23 cellular contexts compared by ENCODE assay signal in genomic region chr9:70947519-70947918, GRCh38.
DNase-seq lines count a peak whose midpoint lies in the region; ATAC-seq, FAIRE-seq and TF ChIP-seq lines count a peak whose summit lies in the region.
"Had no signal": no experiment of that assay in that cellular context is flagged by ENCODE, and none has a peak within 500 bp of the region (broad histone marks: within the 10 kb centered on the region; RNA-seq: fewer than 3 reads in every experiment).

No MANE protein-coding gene starts in this region.

- H3K27ac Mint-ChIP-seq in MCF 10A (ENCODE audit: low read depth, unreplicated experiment) (peak overlapping the region; percentile 71), type B pancreatic cell (no peak overlapping the region)
- no peak overlapping the region for H3K27ac Mint-ChIP-seq in activated T-cell treated with anti-CD3 and anti-CD28 coated beads, Interleukin-2, amount 50 U/mL, for 72 hours
- H3K27ac Mint-ChIP-seq: CD4-positive, CD25-positive, alpha-beta regulatory T cell had no signal

- no CpG with 5 or more reads among the region's 2 CpGs for WGBS in mesendoderm (ENCODE audit: extremely low coverage, insufficient coverage, low lambda C conversion rate)

- no peak overlapping the region for H4K5ac ChIP-seq in mesendoderm (ENCODE audit: low read length)

- no peak overlapping the region for H3K23ac ChIP-seq in mesendoderm (ENCODE audit: low read length)

- H3K36me3 ChIP-seq in breast epithelium (no peaks in the 10 kb centered on the region), keratinocyte (ENCODE audit: control insufficient read depth in 2 of 2, extremely low read depth in 1 of 2, insufficient read depth in 2 of 2, low read length in 2 of 2) (no peaks in the 10 kb centered on the region), mesendoderm (ENCODE audit: control insufficient read depth, insufficient read depth, low read length) (no peaks in the 10 kb centered on the region)
- H3K36me3 ChIP-seq: BE2C had no signal

- H2BK5ac ChIP-seq in mesendoderm (ENCODE audit: low read length): no peak overlapping the region

- no peak for TF ChIP-seq CTCF in MCF 10A (IDR thresholded peaks at IDR 0.05; ENCODE audit: unreplicated experiment)
- TF ChIP-seq CTCF in breast epithelium (IDR thresholded peaks at IDR 0.05): no peak
- TF ChIP-seq CTCF in keratinocyte (optimal IDR thresholded peaks at IDR 0.05 in 1 of 3, IDR thresholded peaks at IDR 0.05 in 1 of 3, conservative IDR thresholded peaks at IDR 0.05 in 1 of 3; ENCODE audit: extremely low read depth in 1 of 3, insufficient read depth in 2 of 3, low read length in 3 of 3): no peak
- no peak for TF ChIP-seq CTCF in type B pancreatic cell (conservative IDR thresholded peaks at IDR 0.05)

- H3K36me3 Mint-ChIP-seq in MCF 10A (ENCODE audit: insufficient read depth, unreplicated experiment): no peaks in the 10 kb centered on the region
- H3K36me3 Mint-ChIP-seq in type B pancreatic cell: no peaks in the 10 kb centered on the region
- H3K36me3 Mint-ChIP-seq in activated T-cell treated with anti-CD3 and anti-CD28 coated beads, Interleukin-2, amount 50 U/mL, for 72 hours (ENCODE audit: insufficient read depth in 2 of 2): no peaks in the 10 kb centered on the region
- H3K36me3 Mint-ChIP-seq: CD4-positive, CD25-positive, alpha-beta regulatory T cell had no signal

- H3K9ac ChIP-seq in keratinocyte (ENCODE audit: control insufficient read depth, extremely low read depth, insufficient read depth, low read length) (no peak overlapping the region), mesendoderm (ENCODE audit: low read length) (no peak overlapping the region)

- H3K4me3 Mint-ChIP-seq in MCF 10A (ENCODE audit: unreplicated experiment) (peak overlapping the region; percentile 13), type B pancreatic cell (peak overlapping the region; percentile 1)
- H3K4me3 Mint-ChIP-seq in activated T-cell treated with anti-CD3 and anti-CD28 coated beads, Interleukin-2, amount 50 U/mL, for 72 hours: no peak overlapping the region
- H3K4me3 Mint-ChIP-seq: CD4-positive, CD25-positive, alpha-beta regulatory T cell had no signal

- no peaks in the 10 kb centered on the region for H3K79me1 ChIP-seq in mesendoderm (ENCODE audit: low read length)

- CTCF ChIA-PET in MCF 10A (lab: Yijun Ruan, JAX): interaction anchor here (0.6 to 1.2 kb wide), 4 partner anchors 22 to 307 kb away, joined by 3 to 6 read pairs (median 4); no protein-coding TSS in a partner anchor

- POLR2A ChIA-PET in MCF 10A (lab: Yijun Ruan, JAX): interaction anchor here (0.6 kb wide), 2 partner anchors 9 to 100 kb away, joined by 3 read pairs; no protein-coding TSS in a partner anchor

- H4K8ac ChIP-seq in mesendoderm (ENCODE audit: low read depth, low read length): no peak overlapping the region

- no peak for ATAC-seq in activated T-cell treated with anti-CD3 and anti-CD28 coated beads, Interleukin-2, amount 50 U/mL, for 72 hours (replicated peaks in 1 of 2)
- ATAC-seq in GM21528 (IDR thresholded peaks at IDR 0.05; ENCODE audit: low FRiP score, unreplicated experiment): no peak
- ATAC-seq: GM12878, K562 had no signal

- H3K27me3 Mint-ChIP-seq in MCF 10A (ENCODE audit: insufficient read depth, unreplicated experiment) (peaks cover 34% of the 10 kb centered on the region), type B pancreatic cell (no peaks in the 10 kb centered on the region)
- H3K27me3 Mint-ChIP-seq in activated T-cell treated with anti-CD3 and anti-CD28 coated beads, Interleukin-2, amount 50 U/mL, for 72 hours (ENCODE audit: low read depth): no peaks in the 10 kb centered on the region
- H3K27me3 Mint-ChIP-seq: CD4-positive, CD25-positive, alpha-beta regulatory T cell had no signal

- H2AFZ ChIP-seq in keratinocyte (ENCODE audit: control insufficient read depth, low read length): peak overlapping the region; percentile 1
- H2AFZ ChIP-seq: PC-9 had no signal

- H3K4me1 ChIP-seq in breast epithelium (no peaks in the 10 kb centered on the region), keratinocyte (ENCODE audit: control insufficient read depth, extremely low read depth, insufficient read depth, low read length) (peaks cover 14% of the 10 kb centered on the region), mesendoderm (ENCODE audit: control insufficient read depth, low read depth, low read length) (no peaks in the 10 kb centered on the region)
- H3K4me1 ChIP-seq: BE2C, Caco-2 had no signal

- no TSS peak for BruUV-seq in MCF 10A (replicated peaks; lab: Mats Ljungman, UMichigan)

- dilution Hi-C loops in keratinocyte (cut with MboI; ENCODE audit: extremely low pct_ligation_motif_present, low sequenced_read_pairs): no loop called here

- H3K27me3 ChIP-seq in breast epithelium (no peaks in the 10 kb centered on the region), keratinocyte (ENCODE audit: control insufficient read depth, extremely low read depth, insufficient read depth, low read length) (no peaks in the 10 kb centered on the region), mesendoderm (ENCODE audit: insufficient read depth, low read length, poor library complexity) (no peaks in the 10 kb centered on the region)
- H3K27me3 ChIP-seq: BE2C had no signal

- H2BK120ac ChIP-seq in mesendoderm (ENCODE audit: low read depth, low read length): no peak overlapping the region

- H3K79me2 ChIP-seq in keratinocyte (ENCODE audit: control insufficient read depth, insufficient read depth, low read length): no peaks in the 10 kb centered on the region
- no peaks in the 10 kb centered on the region for H3K79me2 ChIP-seq in mesendoderm (ENCODE audit: control insufficient read depth, insufficient read depth, low read length)

- H3K9me3 ChIP-seq in breast epithelium: no peaks in the 10 kb centered on the region
- H3K9me3 ChIP-seq in keratinocyte (ENCODE audit: control insufficient read depth, low read depth, low read length): no peaks in the 10 kb centered on the region
- H3K9me3 ChIP-seq: BE2C, Caco-2 had no signal

- TF ChIP-seq POLR2A in breast epithelium (IDR thresholded peaks at IDR 0.05): no peak

- H3K4me3 ChIP-seq in breast epithelium (no peak overlapping the region), keratinocyte (ENCODE audit: control insufficient read depth in 2 of 3, extremely low read depth in 1 of 3, insufficient read depth in 2 of 3, low read depth in 1 of 3, low read length in 3 of 3) (peak overlapping the region in 1 of 3 experiments; percentile 38), mesendoderm (ENCODE audit: low read length) (no peak overlapping the region)
- H3K4me3 ChIP-seq: GM12878, K562, PC-9 had no signal

- H3K56ac ChIP-seq in mesendoderm (ENCODE audit: low read length): no peak overlapping the region

- FAIRE-seq in keratinocyte (lab: Jason Lieb, UNC): no peak
- FAIRE-seq: GM12878, K562 had no signal

- H3K9me3 Mint-ChIP-seq in MCF 10A (ENCODE audit: unreplicated experiment) (no peaks in the 10 kb centered on the region), type B pancreatic cell (no peaks in the 10 kb centered on the region)
- H3K9me3 Mint-ChIP-seq in activated T-cell treated with anti-CD3 and anti-CD28 coated beads, Interleukin-2, amount 50 U/mL, for 72 hours: no peaks in the 10 kb centered on the region

- H2AK5ac ChIP-seq in mesendoderm (ENCODE audit: low read length): no peak overlapping the region

- H3K4ac ChIP-seq in mesendoderm (ENCODE audit: low read depth, low read length): no peak overlapping the region

- H3K27ac ChIP-seq in breast epithelium (peak overlapping the region in 1 of 2 donors; percentile 33), keratinocyte (ENCODE audit: control insufficient read depth, insufficient read depth, low read length) (no peak overlapping the region), mesendoderm (ENCODE audit: low read depth, low read length) (no peak overlapping the region)
- H3K27ac ChIP-seq: PC-9, RWPE1 had no signal

- DNase-seq in MCF 10A (ENCODE audit: unreplicated experiment) (no peak), breast epithelium (ENCODE audit: low spot score in 2 of 2) (no peak), OCI-M1 (lab: John Stamatoyannopoulos, UW) (peak; percentile 50), keratinocyte (ENCODE audit: low read depth, low spot score) (no peak), type B pancreatic cell (ENCODE audit: extremely low spot score, unreplicated experiment) (no peak), mesendoderm (no peak)
- no peak for DNase-seq in activated T-cell treated with anti-CD3 and anti-CD28 coated beads, Interleukin-2, amount 50 U/mL, for 72 hours
- DNase-seq: BE2C; Caco-2; CD4-positive, CD25-positive, alpha-beta regulatory T cell; DMS153; HCEC 1CT; NCI-H1105 treated with DMSO at 0.1 percent for 48 hours; NCI-H1694; NCI-H2081 treated with DMSO at 0.1 percent for 48 hours; NCI-H510A; NCI-H774; PC-9; SIG-M5 had no signal

- peaks cover 7% of the 10 kb centered on the region for H3K4me1 Mint-ChIP-seq in MCF 10A (ENCODE audit: insufficient read depth, unreplicated experiment)
- peaks cover 4% of the 10 kb centered on the region for H3K4me1 Mint-ChIP-seq in type B pancreatic cell (ENCODE audit: unreplicated experiment)
- no peaks in the 10 kb centered on the region for H3K4me1 Mint-ChIP-seq in activated T-cell treated with anti-CD3 and anti-CD28 coated beads, Interleukin-2, amount 50 U/mL, for 72 hours (ENCODE audit: low read depth)
- H3K4me1 Mint-ChIP-seq: CD4-positive, CD25-positive, alpha-beta regulatory T cell had no signal

- H2BK15ac ChIP-seq in mesendoderm (replicated peaks; ENCODE audit: low read depth): no peak overlapping the region

- H4K20me1 ChIP-seq in keratinocyte (ENCODE audit: control insufficient read depth, extremely low read depth, insufficient read depth, low read length): no peaks in the 10 kb centered on the region

- H3K18ac ChIP-seq in mesendoderm (ENCODE audit: low read length): no peak overlapping the region

- intact Hi-C loops in MCF 10A (cut with micrococcal nuclease) (no loop called here), breast epithelium (cut with DNase I; ENCODE audit: low total_unique reads) (no loop called here)

- H3K4me2 ChIP-seq in keratinocyte (ENCODE audit: control insufficient read depth, extremely low read depth, insufficient read depth, low read depth, low read length): peak overlapping the region; percentile 41
- H3K4me2 ChIP-seq in mesendoderm (ENCODE audit: low read length): no peak overlapping the region
- H3K4me2 ChIP-seq: PC-9 had no signal

- no peaks in the 10 kb centered on the region for H3K9me1 ChIP-seq in keratinocyte (ENCODE audit: control insufficient read depth, extremely low read depth, insufficient read depth, low read length)

Comparison
In these comparisons a context has a peak if more than half of its experiments do, and no peak if none do; other contexts are left out.
1. H3K4me3 Mint-ChIP-seq: peak in MCF 10A (single experiment) and type B pancreatic cell (single experiment); none in activated T-cell treated with anti-CD3 and anti-CD28 coated beads, Interleukin-2, amount 50 U/mL, for 72 hours (0 of 2).